ENCODE assay signal across 19 cellular contexts in genomic region chr13:23516190-23516589, GRCh38. TPM values are rescaled to one million over a fixed set of nuclear protein-coding genes. Genes with fewer than 3 reads are reported as not detected.
"Had no signal": no experiment of that assay in that cellular context is flagged by ENCODE, and none has a peak within 500 bp of the region (broad histone marks: within the 10 kb centered on the region; RNA-seq: fewer than 3 reads in every experiment).

No MANE protein-coding gene starts in this region.

- H3K36me3 Mint-ChIP-seq: activated naive CD4-positive, alpha-beta T cell treated with anti-CD3 and anti-CD28 coated beads, Interleukin-2, amount 50 U/mL, for 72 hours; naive thymus-derived CD8-positive, alpha-beta T cell; stimulated activated naive B cell treated with anti-CD40 and anti-IgM and Interleukin-4, amounts not matched to agents 10 μg/mL and 1 μg/mL and 100 μg/mL, for 72 hours had no signal

- DNase-seq: activated CD4-positive, alpha-beta T cell treated with anti-CD3 and anti-CD28 coated beads for 1 hour; activated CD4-positive, alpha-beta T cell treated with anti-CD3 and anti-CD28 coated beads, Interleukin-2, amount 50 U/mL, for 4 hours; activated T-cell treated with anti-CD3 and anti-CD28 coated beads for 4 hours; amniotic stem cell; effector CD8-positive, alpha-beta T cell; heart right ventricle; mammary epithelial cell; naive thymus-derived CD8-positive, alpha-beta T cell; posterior cingulate gyrus; retina; stimulated activated CD4-positive, alpha-beta T cell treated with anti-CD3 and anti-CD28 coated beads, Interleukin-4, amount 100 ng/mL, for 1 hour; stimulated activated naive B cell treated with anti-CD40 and anti-IgM and Interleukin-4, amounts not matched to agents 10 μg/mL and 1 μg/mL and 100 μg/mL, for 72 hours; tibial artery had no signal

- H3K9me3 Mint-ChIP-seq: activated naive CD4-positive, alpha-beta T cell treated with anti-CD3 and anti-CD28 coated beads, Interleukin-2, amount 50 U/mL, for 72 hours; activated T-helper 2 cell treated with anti-CD3 and anti-CD28 coated beads, Interferon-gamma antibody, Interleukin-2, Interleukin-4, amounts not matched to agents 10 μg/mL and 5 μg/mL and 100 μg/mL, durations not matched to agents 14 hours and 24 hours and 36 hours; naive thymus-derived CD8-positive, alpha-beta T cell; stimulated activated naive B cell treated with anti-CD40 and anti-IgM and Interleukin-4, amounts not matched to agents 10 μg/mL and 1 μg/mL and 100 μg/mL, for 72 hours had no signal

- H3K27ac ChIP-seq: gastroesophageal sphincter, neutrophil, tibial artery, vagina, VCaP had no signal

- H3K36me3 ChIP-seq: gastroesophageal sphincter, heart right ventricle, neutrophil, tibial artery, vagina had no signal

- H3K27ac Mint-ChIP-seq: activated naive CD4-positive, alpha-beta T cell treated with anti-CD3 and anti-CD28 coated beads, Interleukin-2, amount 50 U/mL, for 72 hours; activated T-helper 2 cell treated with anti-CD3 and anti-CD28 coated beads, Interferon-gamma antibody, Interleukin-2, Interleukin-4, amounts not matched to agents 10 μg/mL and 5 μg/mL and 100 μg/mL, durations not matched to agents 14 hours and 24 hours and 36 hours; stimulated activated naive B cell treated with anti-CD40 and anti-IgM and Interleukin-4, amounts not matched to agents 10 μg/mL and 1 μg/mL and 100 μg/mL, for 72 hours had no signal

- H3K4me1 Mint-ChIP-seq: naive thymus-derived CD8-positive, alpha-beta T cell; stimulated activated naive B cell treated with anti-CD40 and anti-IgM and Interleukin-4, amounts not matched to agents 10 μg/mL and 1 μg/mL and 100 μg/mL, for 72 hours had no signal

- H3K4me1 ChIP-seq: gastroesophageal sphincter, tibial artery had no signal

- H3K9me3 ChIP-seq: gastroesophageal sphincter, heart right ventricle, neutrophil, tibial artery, vagina had no signal

- H3K4me3 ChIP-seq: gastroesophageal sphincter, heart right ventricle, tibial artery, vagina had no signal

- H3K4me3 Mint-ChIP-seq: naive thymus-derived CD8-positive, alpha-beta T cell; stimulated activated naive B cell treated with anti-CD40 and anti-IgM and Interleukin-4, amounts not matched to agents 10 μg/mL and 1 μg/mL and 100 μg/mL, for 72 hours had no signal

- H3K27me3 ChIP-seq: gastroesophageal sphincter, heart right ventricle, tibial artery, vagina had no signal

RNA-seq across cellular contexts. Expression of gene TNFRSF19, which starts 54.0 kb away (rescaled TPM):
- total RNA-seq: activated naive CD4-positive, alpha-beta T cell treated with anti-CD3 and anti-CD28 coated beads, Interleukin-2, amount 50 U/mL, for 72 hours; activated T-helper 2 cell treated with anti-CD3 and anti-CD28 coated beads, Interferon-gamma antibody, Interleukin-2, Interleukin-4, amounts not matched to agents 10 μg/mL and 5 μg/mL and 100 μg/mL, durations not matched to agents 14 hours and 24 hours and 36 hours had no signal
- polyA plus RNA-seq: naive thymus-derived CD8-positive, alpha-beta T cell had no signal
